In the genomic region with DNA sequence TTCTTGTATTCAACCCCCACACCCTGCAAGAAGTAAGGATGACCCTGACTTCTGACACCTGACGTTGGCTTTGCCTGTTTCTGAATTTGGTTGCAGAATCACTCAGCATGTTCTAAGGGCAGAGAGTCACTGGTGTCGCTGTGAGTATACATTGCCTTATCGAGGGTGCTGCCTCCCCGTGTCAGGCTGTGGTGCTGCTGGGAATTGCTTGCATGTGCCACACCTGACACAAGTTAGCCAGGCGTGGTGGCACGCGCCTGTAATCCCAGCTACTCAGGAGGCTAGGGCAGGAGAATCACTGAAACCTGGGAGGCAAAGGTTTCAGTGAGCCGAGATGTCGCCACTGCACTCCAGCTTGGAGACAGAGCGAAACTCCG, we compare ENCODE assay signal across 9 cellular contexts. TPM values are rescaled to one million over a fixed set of nuclear protein-coding genes. Genes with fewer than 3 reads are reported as not detected.
A peak's percentile ranks its signal among the peaks of the same experiment; 100 is the strongest.
DNase-seq lines count a peak whose midpoint lies in the region; ATAC-seq and TF ChIP-seq lines count a peak whose summit lies in the region.
"Had no signal": no experiment of that assay in that cellular context is flagged by ENCODE, and none has a peak within 500 bp of the region (broad histone marks: within the 10 kb centered on the region; RNA-seq: fewer than 3 reads in every experiment).

No MANE protein-coding gene starts in this region.

- peaks cover 36% of the 10 kb centered on the region for H3K27me3 ChIP-seq in MG63

- peak; percentile 49 for DNase-seq in MG63
- DNase-seq in choroid plexus epithelial cell (ENCODE audit: low read depth): peak; percentile 12
- no peak for DNase-seq in progenitor cell of endocrine pancreas (ENCODE audit: low spot score, unreplicated experiment)
- DNase-seq in NCI-H146 (lab: John Stamatoyannopoulos, UW): no peak
- no peak for DNase-seq in NCI-H128 (lab: John Stamatoyannopoulos, UW; ENCODE audit: unreplicated experiment)

- H3K9me3 ChIP-seq in MG63: peaks cover 6% of the 10 kb centered on the region

- H3K4me1 Mint-ChIP-seq in progenitor cell of endocrine pancreas (ENCODE audit: low read depth): peaks cover 5% of the 10 kb centered on the region

- peaks cover 8% of the 10 kb centered on the region for H3K27me3 Mint-ChIP-seq in progenitor cell of endocrine pancreas

- peak overlapping the region; percentile 22; the same call in 1 of the 2 replicates for H3K27ac ChIP-seq in VCaP

- peak overlapping the region; percentile 42 for H3K27ac Mint-ChIP-seq in progenitor cell of endocrine pancreas

- H3K36me3 Mint-ChIP-seq in progenitor cell of endocrine pancreas (ENCODE audit: insufficient read depth): peaks cover 3% of the 10 kb centered on the region

- ATAC-seq in GM21390 (IDR thresholded peaks at IDR 0.05; ENCODE audit: unreplicated experiment): no peak

- H3K4me3 Mint-ChIP-seq in progenitor cell of endocrine pancreas (ENCODE audit: low read depth): no peak overlapping the region

- peaks cover 7% of the 10 kb centered on the region for H3K9me3 Mint-ChIP-seq in progenitor cell of endocrine pancreas (ENCODE audit: low read depth)

- 0 out of 2 replicates have a peak, but pooled peaks cover under 1% of the 10 kb centered on the region for H3K36me3 ChIP-seq in MG63

- TF ChIP-seq CTCF in GM12875 (IDR thresholded peaks at IDR 0.05; ENCODE audit: borderline replicate concordance, insufficient read depth, low read depth, low read length) (peak; percentile 52), VCaP (conservative IDR thresholded peaks at IDR 0.05) (peak; percentile 81), choroid plexus epithelial cell (conservative IDR thresholded peaks at IDR 0.05; ENCODE audit: low read depth, low read length) (peak; percentile 27), progenitor cell of endocrine pancreas (IDR thresholded peaks at IDR 0.05; ENCODE audit: unreplicated experiment) (peak; percentile 49)

- H3K4me3 ChIP-seq in GM12875 (ENCODE audit: low read depth, low read length) (no peak overlapping the region), MG63 (no peak overlapping the region), choroid plexus epithelial cell (ENCODE audit: low read depth, low read length) (no peak overlapping the region)
- H3K4me3 ChIP-seq: lung had no signal

RNA-seq across cellular contexts. Expression of a gene that starts 45.9 kb away (rescaled TPM):
- 18.9 and 59.2 TPM in 2 replicates for total RNA-seq in MG63 (2014; rRNA removed; shearing (Covaris generic); ENCODE audit: low replicate concordance)
- total RNA-seq in progenitor cell of endocrine pancreas: 21.4 and 22.5 TPM in 2 replicates

RNA-seq across cellular contexts. Expression of a gene that starts 59.7 kb away (rescaled TPM):
- total RNA-seq in MG63 (2014; rRNA removed; shearing (Covaris generic); ENCODE audit: low replicate concordance): 72.1 and 78.1 TPM in 2 replicates
- 31.2 and 34.1 TPM in 2 replicates for total RNA-seq in progenitor cell of endocrine pancreas

Comparison
In these comparisons a context has a peak if more than half of its experiments do, and no peak if none do; other contexts are left out.
1. CTCF ChIP-seq: peak in every context shown above with its lines; median percentile 81 in VCaP; 52 in GM12875; 49 in progenitor cell of endocrine pancreas; 27 in choroid plexus epithelial cell.
2. DNase-seq: peak in MG63 (single experiment) and choroid plexus epithelial cell (single experiment); none in progenitor cell of endocrine pancreas (single experiment), NCI-H146 (single experiment) and NCI-H128 (single experiment).